In the genomic region with DNA sequence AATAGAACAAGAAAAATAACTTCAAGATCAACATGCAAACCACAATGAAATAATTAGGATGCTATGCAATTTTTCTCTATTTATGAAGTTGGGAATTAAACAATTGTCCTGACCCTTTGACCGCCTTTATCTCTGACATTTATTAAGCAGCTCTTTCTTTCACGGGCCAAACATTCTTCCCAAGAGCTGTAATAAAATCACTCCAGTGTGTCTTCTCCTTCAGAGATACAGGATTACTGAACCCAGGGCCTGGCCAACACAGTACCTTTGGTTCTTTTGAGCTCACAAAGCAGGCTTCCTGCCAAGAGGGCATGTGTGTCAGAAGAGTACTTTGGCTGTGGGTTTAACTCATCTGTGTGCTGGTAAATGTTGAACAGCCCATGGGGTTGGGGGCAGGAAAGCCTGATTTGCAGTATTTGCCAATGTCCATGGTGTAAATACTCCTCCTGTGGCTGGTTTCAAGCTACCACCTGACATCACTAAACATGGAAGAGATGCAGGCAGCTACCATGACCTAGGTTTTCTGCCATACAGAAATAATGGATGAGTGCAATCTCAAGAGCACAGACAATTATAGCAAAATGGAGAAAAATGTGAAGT, we compare ENCODE assay signal across 24 cellular contexts.
DNase-seq lines count a peak whose midpoint lies in the region; ATAC-seq, FAIRE-seq and TF ChIP-seq lines count a peak whose summit lies in the region.
"Had no signal": no experiment of that assay in that cellular context is flagged by ENCODE, and none has a peak within 500 bp of the region (broad histone marks: within the 10 kb centered on the region; RNA-seq: fewer than 3 reads in every experiment).

No MANE protein-coding gene starts in this region.

- H3K9me3 ChIP-seq in CD4-positive, CD25-positive, alpha-beta regulatory T cell (ENCODE audit: control insufficient read depth in 2 of 2, low read length in 2 of 2): no peaks in the 10 kb centered on the region
- H3K9me3 ChIP-seq in endothelial cell of umbilical vein (replicated peaks; ENCODE audit: control insufficient read depth, insufficient read depth, low read length) (no peaks in the 10 kb centered on the region), OCI-LY7 (ENCODE audit: low read length) (no peaks in the 10 kb centered on the region)
- H3K9me3 ChIP-seq: lower lobe of right lung, upper lobe of right lung had no signal

- no peak overlapping the region for H3K27ac ChIP-seq in CD4-positive, CD25-positive, alpha-beta regulatory T cell (ENCODE audit: insufficient read depth, low read length, poor library complexity, severe bottlenecking)
- H3K27ac ChIP-seq in endothelial cell of umbilical vein (ENCODE audit: insufficient read depth, low read depth, low read length): no peak overlapping the region
- H3K27ac ChIP-seq in OCI-LY7 (ENCODE audit: low read depth, low read length, poor library complexity, severe bottlenecking): no peak overlapping the region
- H3K27ac ChIP-seq: lower lobe of right lung, upper lobe of right lung had no signal

- CTCF ChIA-PET in endothelial cell of umbilical vein (lab: Charles Lee) (interaction anchor here (1.0 to 1.5 kb wide), 3 partner anchors 8 to 84 kb away, joined by 3 to 4 read pairs (median 4); no protein-coding TSS in a partner anchor), OCI-LY7 (lab: Charles Lee; ENCODE audit: unreplicated experiment) (interaction anchor here (0.5 kb wide), 1 partner anchor 323 kb away, joined by 4 read pairs; no protein-coding TSS in a partner anchor)
- CTCF ChIA-PET in activated naive CD4-positive, alpha-beta T cell treated with anti-CD3 and anti-CD28 coated beads, Interleukin-2, amount 10 ng/mL, durations not matched to agents 7 days and 5 days (lab: Charles Lee): interaction anchor here (1.3 kb wide), 1 partner anchor 10 kb away, joined by 3 read pairs; no protein-coding TSS in a partner anchor

- no peak overlapping the region for H3K9ac ChIP-seq in endothelial cell of umbilical vein (replicated peaks; ENCODE audit: extremely low read depth, insufficient read depth, low read length)

- H3K4me3 ChIP-seq in CD4-positive, CD25-positive, alpha-beta regulatory T cell (ENCODE audit: low read depth, low read length): no peak overlapping the region
- H3K4me3 ChIP-seq in endothelial cell of umbilical vein (replicated peaks in 1 of 3; ENCODE audit: insufficient read depth in 1 of 3, low read depth in 1 of 3, low read length in 3 of 3): no peak overlapping the region
- no peak overlapping the region for H3K4me3 ChIP-seq in OCI-LY7 (ENCODE audit: low read depth, low read length, poor library complexity, severe bottlenecking)
- H3K4me3 ChIP-seq: lower lobe of right lung, upper lobe of right lung had no signal

- BruUV-seq in endothelial cell of umbilical vein (replicated peaks; lab: Mats Ljungman, UMichigan): no TSS peak
- BruUV-seq in OCI-LY7 (replicated peaks; lab: Mats Ljungman, UMichigan): no TSS peak

- TF ChIP-seq POLR2A in endothelial cell of umbilical vein (IDR thresholded peaks at IDR 0.05; ENCODE audit: low read depth, low read length): no peak

- ATAC-seq in CD4-positive, CD25-positive, alpha-beta regulatory T cell (ENCODE audit: low read depth in 2 of 2): no peak
- ATAC-seq: lower lobe of right lung, upper lobe of right lung had no signal

- H3K9me3 Mint-ChIP-seq in CD4-positive, CD25-positive, alpha-beta regulatory T cell: no peaks in the 10 kb centered on the region
- peaks cover 6% of the 10 kb centered on the region for H3K9me3 Mint-ChIP-seq in mesothelial cell of epicardium
- H3K9me3 Mint-ChIP-seq in activated naive CD4-positive, alpha-beta T cell treated with anti-CD3 and anti-CD28 coated beads, Interleukin-2, amount 10 ng/mL, durations not matched to agents 7 days and 5 days: no peaks in the 10 kb centered on the region
- H3K9me3 Mint-ChIP-seq: activated naive CD4-positive, alpha-beta T cell treated with anti-CD3 and anti-CD28 coated beads for 36 hours had no signal

- no peaks in the 10 kb centered on the region for H3K9me1 ChIP-seq in endothelial cell of umbilical vein (replicated peaks; ENCODE audit: control insufficient read depth, extremely low read depth, insufficient read depth, low read length)

- TF ChIP-seq CTCF in endothelial cell of umbilical vein (IDR thresholded peaks at IDR 0.05; ENCODE audit: extremely low read depth in 1 of 2, insufficient read depth in 1 of 2, low read depth in 1 of 2, low read length in 2 of 2) (no peak), mesothelial cell of epicardium (IDR thresholded peaks at IDR 0.05; ENCODE audit: unreplicated experiment) (no peak), OCI-LY7 (conservative IDR thresholded peaks at IDR 0.05; ENCODE audit: low read length) (no peak)

- dilution Hi-C loops in endothelial cell of umbilical vein (cut with MboI; ENCODE audit: extremely low pct_ligation_motif_present, low sequenced_read_pairs): no loop called here

- peaks cover 34% of the 10 kb centered on the region for H3K36me3 ChIP-seq in CD4-positive, CD25-positive, alpha-beta regulatory T cell (ENCODE audit: control insufficient read depth, insufficient read depth, low read length)
- H3K36me3 ChIP-seq in endothelial cell of umbilical vein (ENCODE audit: control insufficient read depth in 2 of 2, extremely low read depth in 1 of 2, insufficient read depth in 2 of 2, low read length in 2 of 2) (no peaks in the 10 kb centered on the region), OCI-LY7 (ENCODE audit: insufficient read depth, low read length) (no peaks in the 10 kb centered on the region)
- H3K36me3 ChIP-seq: lower lobe of right lung, upper lobe of right lung had no signal

- no peak overlapping the region for H3K4me3 Mint-ChIP-seq in CD4-positive, CD25-positive, alpha-beta regulatory T cell
- H3K4me3 Mint-ChIP-seq in mesothelial cell of epicardium: no peak overlapping the region
- no peak overlapping the region for H3K4me3 Mint-ChIP-seq in activated naive CD4-positive, alpha-beta T cell treated with anti-CD3 and anti-CD28 coated beads, Interleukin-2, amount 10 ng/mL, durations not matched to agents 7 days and 5 days
- H3K4me3 Mint-ChIP-seq: activated naive CD4-positive, alpha-beta T cell treated with anti-CD3 and anti-CD28 coated beads for 36 hours; naive B cell had no signal

- H3K4me1 Mint-ChIP-seq in CD4-positive, CD25-positive, alpha-beta regulatory T cell: peaks cover 11 to 18% (median 17%) of the 10 kb centered on the region in 4 donors
- H3K4me1 Mint-ChIP-seq in mesothelial cell of epicardium: peaks cover 17% of the 10 kb centered on the region
- H3K4me1 Mint-ChIP-seq in activated naive CD4-positive, alpha-beta T cell treated with anti-CD3 and anti-CD28 coated beads, Interleukin-2, amount 10 ng/mL, durations not matched to agents 7 days and 5 days: no peaks in the 10 kb centered on the region
- H3K4me1 Mint-ChIP-seq: naive B cell had no signal

- intact Hi-C loops in endothelial cell of umbilical vein (cut with micrococcal nuclease) (no loop called here), OCI-LY7 (cut with micrococcal nuclease; ENCODE audit: unreplicated experiment) (no loop called here)

- POLR2A ChIA-PET in endothelial cell of umbilical vein (lab: Charles Lee) (no interaction called here), OCI-LY7 (lab: Charles Lee) (no interaction called here)

- H3K9me2 ChIP-seq in OCI-LY7 (ENCODE audit: insufficient read depth, low read length): no peaks in the 10 kb centered on the region

- FAIRE-seq in endothelial cell of umbilical vein (lab: Jason Lieb, UNC): peak; percentile 33
- FAIRE-seq: GM12892, small intestine had no signal

- H2AFZ ChIP-seq in endothelial cell of umbilical vein (ENCODE audit: low read depth, low read length) (no peak overlapping the region), OCI-LY7 (ENCODE audit: low read length) (no peak overlapping the region)

- no peak for DNase-seq in CD4-positive, CD25-positive, alpha-beta regulatory T cell
- DNase-seq in M059J (ENCODE audit: low read depth) (peak; percentile 86), endothelial cell of umbilical vein (ENCODE audit: low read depth, low spot score) (peak; percentile 4), mesothelial cell of epicardium (ENCODE audit: low spot score in 2 of 2, unreplicated experiment in 2 of 2) (no peak), OCI-LY7 (ENCODE audit: low spot score) (no peak), NCI-H2029 (lab: John Stamatoyannopoulos, UW) (no peak)
- DNase-seq in activated naive CD4-positive, alpha-beta T cell treated with anti-CD3 and anti-CD28 coated beads, Interleukin-2, amount 10 ng/mL, durations not matched to agents 7 days and 5 days: no peak
- no peak for DNase-seq in activated CD4-positive, alpha-beta T cell treated with anti-CD3 and anti-CD28 coated beads for 1 hour
- DNase-seq: activated CD4-positive, alpha-beta T cell treated with anti-CD3 and anti-CD28 coated beads, Interleukin-2, amount 50 U/mL, for 4 hours; activated naive CD4-positive, alpha-beta T cell treated with anti-CD3 and anti-CD28 coated beads for 36 hours; activated T-cell treated with anti-CD3 and anti-CD28 coated beads for 4 hours; AML-193; Calu3; lower lobe of right lung; naive B cell; NCI-H1436 treated with DMSO at 0.1 percent for 48 hours; NCI-H2227 treated with DMSO at 0.1 percent for 48 hours; posterior cingulate gyrus; RPMI8226; small intestine; stimulated activated CD4-positive, alpha-beta T cell treated with anti-CD3 and anti-CD28 coated beads, Interleukin-4, amount 100 ng/mL, for 24 hours; SW 1271; upper lobe of right lung had no signal

- peaks cover 9% of the 10 kb centered on the region for H3K4me1 ChIP-seq in CD4-positive, CD25-positive, alpha-beta regulatory T cell (ENCODE audit: control insufficient read depth, insufficient read depth, low read length, poor library complexity, severe bottlenecking)
- H3K4me1 ChIP-seq in endothelial cell of umbilical vein (ENCODE audit: control insufficient read depth, extremely low read depth, insufficient read depth, low read length) (peaks cover 6% of the 10 kb centered on the region), OCI-LY7 (ENCODE audit: insufficient read depth, low read length, poor library complexity, severe bottlenecking) (no peaks in the 10 kb centered on the region)
- H3K4me1 ChIP-seq: lower lobe of right lung, upper lobe of right lung had no signal

- H3K27me3 Mint-ChIP-seq in CD4-positive, CD25-positive, alpha-beta regulatory T cell: no peaks in the 10 kb centered on the region
- no peaks in the 10 kb centered on the region for H3K27me3 Mint-ChIP-seq in mesothelial cell of epicardium (ENCODE audit: low read depth)
- H3K27me3 Mint-ChIP-seq in activated naive CD4-positive, alpha-beta T cell treated with anti-CD3 and anti-CD28 coated beads, Interleukin-2, amount 10 ng/mL, durations not matched to agents 7 days and 5 days: no peaks in the 10 kb centered on the region

- peak overlapping the region in 2 of 3 donors; percentile 14 to 53 for H3K27ac Mint-ChIP-seq in CD4-positive, CD25-positive, alpha-beta regulatory T cell
- peak overlapping the region; percentile 54 for H3K27ac Mint-ChIP-seq in mesothelial cell of epicardium
- H3K27ac Mint-ChIP-seq in activated naive CD4-positive, alpha-beta T cell treated with anti-CD3 and anti-CD28 coated beads, Interleukin-2, amount 10 ng/mL, durations not matched to agents 7 days and 5 days: no peak overlapping the region
- H3K27ac Mint-ChIP-seq: activated naive CD4-positive, alpha-beta T cell treated with anti-CD3 and anti-CD28 coated beads for 36 hours; naive B cell had no signal

- H3K4me2 ChIP-seq in endothelial cell of umbilical vein (ENCODE audit: insufficient read depth, low read length) (no peak overlapping the region), OCI-LY7 (ENCODE audit: low read length) (no peak overlapping the region)

- H4K20me1 ChIP-seq in endothelial cell of umbilical vein (replicated peaks; ENCODE audit: control insufficient read depth, extremely low read depth, insufficient read depth, low read length) (no peaks in the 10 kb centered on the region), OCI-LY7 (ENCODE audit: insufficient read depth, low read length) (no peaks in the 10 kb centered on the region)

- peaks cover 19% of the 10 kb centered on the region for H3K36me3 Mint-ChIP-seq in CD4-positive, CD25-positive, alpha-beta regulatory T cell
- peaks cover 5% of the 10 kb centered on the region for H3K36me3 Mint-ChIP-seq in mesothelial cell of epicardium
- no peaks in the 10 kb centered on the region for H3K36me3 Mint-ChIP-seq in activated naive CD4-positive, alpha-beta T cell treated with anti-CD3 and anti-CD28 coated beads, Interleukin-2, amount 10 ng/mL, durations not matched to agents 7 days and 5 days

- no peaks in the 10 kb centered on the region for H3K27me3 ChIP-seq in CD4-positive, CD25-positive, alpha-beta regulatory T cell (ENCODE audit: control insufficient read depth, insufficient read depth, low read length)
- no peaks in the 10 kb centered on the region for H3K27me3 ChIP-seq in endothelial cell of umbilical vein (ENCODE audit: control insufficient read depth in 2 of 2, insufficient read depth in 2 of 2, low read length in 2 of 2)
- H3K27me3 ChIP-seq: upper lobe of right lung had no signal

- H3K79me2 ChIP-seq in endothelial cell of umbilical vein (ENCODE audit: control insufficient read depth, insufficient read depth, low read length) (no peaks in the 10 kb centered on the region), OCI-LY7 (ENCODE audit: insufficient read depth, low read depth, low read length) (no peaks in the 10 kb centered on the region)

Comparison
In these comparisons a context has a peak if more than half of its experiments do, and no peak if none do; other contexts are left out.
1. DNase-seq: peak in M059J (single experiment) and endothelial cell of umbilical vein (single experiment); none in CD4-positive, CD25-positive, alpha-beta regulatory T cell (0 of 3), mesothelial cell of epicardium (0 of 2), activated naive CD4-positive, alpha-beta T cell treated with anti-CD3 and anti-CD28 coated beads, Interleukin-2, amount 10 ng/mL, durations not matched to agents 7 days and 5 days (single experiment), OCI-LY7 (single experiment), NCI-H2029 (single experiment) and activated CD4-positive, alpha-beta T cell treated with anti-CD3 and anti-CD28 coated beads for 1 hour (single experiment).